9 cellular contexts compared by ENCODE assay signal in genomic region chr19:2524840-2525723, GRCh38. TPM values are rescaled to one million over a fixed set of nuclear protein-coding genes. Genes with fewer than 3 reads are reported as not detected.
DNase-seq lines count a peak whose midpoint lies in the region; ATAC-seq and TF ChIP-seq lines count a peak whose summit lies in the region.
"Had no signal": no experiment of that assay in that cellular context is flagged by ENCODE, and none has a peak within 500 bp of the region (broad histone marks: within the 10 kb centered on the region; RNA-seq: fewer than 3 reads in every experiment).

No MANE protein-coding gene starts in this region.

- H3K4me3 ChIP-seq in astrocyte of the spinal cord (ENCODE audit: low read depth, low read length) (peak overlapping the region; percentile 14), spleen (no peak overlapping the region)

- intact Hi-C loops in spleen (cut with DNase I; ENCODE audit: low total_unique reads) = no loop called here

- H3K4me1 ChIP-seq in spleen = peaks cover 0 to 11% (median 6%) of the 10 kb centered on the region in 6 donors

- no peak for ATAC-seq in GM19395 (IDR thresholded peaks at IDR 0.05; ENCODE audit: unreplicated experiment)

- TF ChIP-seq CTCF in astrocyte of the spinal cord (IDR thresholded peaks at IDR 0.05; ENCODE audit: low read depth, low read length) (no peak), spleen (IDR thresholded peaks at IDR 0.05 in 8 of 11, conservative IDR thresholded peaks at IDR 0.05 in 3 of 11) (no peak)

- peaks cover 0 to 19% (median 0%) of the 10 kb centered on the region in 6 donors for H3K36me3 ChIP-seq in spleen

- H3K27ac ChIP-seq in spleen = no peak overlapping the region
- H3K27ac ChIP-seq: C4-2B had no signal

- no peaks in the 10 kb centered on the region for H3K9me3 ChIP-seq in spleen

- in situ Hi-C loops in astrocyte of the spinal cord (cut with HindIII; ENCODE audit: low sequenced_read_pairs) = no loop called here
- in situ Hi-C loops in KBM-7 (cut with MboI; ENCODE audit: low pct_unique_long_range_greater_than_20kb, low sequenced_read_pairs) = no loop called here

- peak; percentile 19 to 51 for DNase-seq in SHP77 (lab: John Stamatoyannopoulos, UW)
- DNase-seq in SHP77 treated with DMSO at 0.1 percent for 48 hours (lab: John Stamatoyannopoulos, UW) = no peak
- DNase-seq in astrocyte of the spinal cord (ENCODE audit: low read depth, low spot score) = peak; percentile 76
- peak; percentile 95 for DNase-seq in kidney tubule cell (ENCODE audit: low spot score)
- no peak for DNase-seq in spleen
- no peak for DNase-seq in effector CD8-positive, alpha-beta T cell (lab: John Stamatoyannopoulos, UW)
- no peak for DNase-seq in KBM-7

- no peaks in the 10 kb centered on the region for H3K27me3 ChIP-seq in spleen (replicated peaks in 1 of 7)

- 78 to 90% (median 82%) methylated on average over 33 to 45 of the region's 45 CpGs for WGBS in spleen, 5 donors

- no peak for TF ChIP-seq POLR2A in spleen (IDR thresholded peaks at IDR 0.05)

RNA-seq across cellular contexts. Expression of gene GADD45B, which starts 49.2 kb away (rescaled TPM):
- 100 to 1,000 TPM in 1 of 7 donors, 10 to 100 TPM in 6; 57.4 to 114 (median 77.4) TPM for total RNA-seq in spleen
- polyA plus RNA-seq in spleen = 10 to 100 TPM; 40.6 to 76.9 (median 43.3) TPM

Comparison
In these comparisons a context has a peak if more than half of its experiments do, and no peak if none do; other contexts are left out.
1. DNase-seq: peak in SHP77 (2 of 2), astrocyte of the spinal cord (single experiment) and kidney tubule cell (single experiment); none in SHP77 treated with DMSO at 0.1 percent for 48 hours (single experiment), spleen (single experiment), effector CD8-positive, alpha-beta T cell (single experiment) and KBM-7 (single experiment).